Comparison of ENCODE assay signal across 2 cellular contexts in genomic region chr12:108173892-108174291, GRCh38.
TF ChIP-seq lines count a peak whose summit lies in the region.

No MANE protein-coding gene starts in this region.

TF ChIP-seq in K562, 482 proteins besides CTCF, POLR2A, EP300 and RAD21:
- no peak for TF ChIP-seq SMAD4 (CRISPR knock-in tag; conservative IDR thresholded peaks at IDR 0.05)
- no peak for TF ChIP-seq POLR2G (IDR thresholded peaks at IDR 0.05; ENCODE audit: low read depth, low read length)
- no peak for TF ChIP-seq RBM22 (IDR thresholded peaks at IDR 0.05; ENCODE audit: low read depth, low read length, poor library complexity, severe bottlenecking)
- peak; percentile 63 for TF ChIP-seq RBM25 (IDR thresholded peaks at IDR 0.05; ENCODE audit: low read depth, low read length, severe bottlenecking)

TF ChIP-seq in H1, 55 proteins besides CTCF, POLR2A, EP300 and RAD21:
- TF ChIP-seq KDM1A (IDR thresholded peaks at IDR 0.05; ENCODE audit: borderline replicate concordance, low read length) (peak; percentile 73), NANOG (IDR thresholded peaks at IDR 0.05; ENCODE audit: insufficient read depth, low read depth, low read length, poor library complexity, severe bottlenecking) (no peak)
